Comparison of ENCODE assay signal across 1 cellular context in the genomic region with DNA sequence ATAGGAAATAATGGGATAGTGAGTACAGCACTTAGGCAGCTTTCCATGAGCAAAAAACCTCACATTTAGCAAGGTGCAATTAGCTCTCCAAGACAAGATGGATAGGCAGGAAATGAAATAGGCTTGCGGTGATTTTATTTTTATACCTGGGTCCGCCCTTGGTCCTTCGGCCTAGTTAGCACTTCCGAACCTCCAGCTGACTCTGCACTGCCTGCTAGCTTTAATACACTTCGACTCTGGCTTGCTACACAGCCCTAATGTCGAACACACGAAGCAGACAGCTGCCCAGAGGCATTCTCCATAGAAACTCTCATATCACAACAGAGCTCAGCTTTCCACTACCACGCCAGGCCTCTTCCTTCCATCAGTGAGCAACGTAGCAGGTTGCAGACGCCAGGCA.
TF ChIP-seq lines count a peak whose summit lies in the region.

No MANE protein-coding gene starts in this region.

TF ChIP-seq in GM12878, 131 proteins besides CTCF, POLR2A, EP300 and RAD21 (continued from another document):
- TF ChIP-seq, protein P1, sequence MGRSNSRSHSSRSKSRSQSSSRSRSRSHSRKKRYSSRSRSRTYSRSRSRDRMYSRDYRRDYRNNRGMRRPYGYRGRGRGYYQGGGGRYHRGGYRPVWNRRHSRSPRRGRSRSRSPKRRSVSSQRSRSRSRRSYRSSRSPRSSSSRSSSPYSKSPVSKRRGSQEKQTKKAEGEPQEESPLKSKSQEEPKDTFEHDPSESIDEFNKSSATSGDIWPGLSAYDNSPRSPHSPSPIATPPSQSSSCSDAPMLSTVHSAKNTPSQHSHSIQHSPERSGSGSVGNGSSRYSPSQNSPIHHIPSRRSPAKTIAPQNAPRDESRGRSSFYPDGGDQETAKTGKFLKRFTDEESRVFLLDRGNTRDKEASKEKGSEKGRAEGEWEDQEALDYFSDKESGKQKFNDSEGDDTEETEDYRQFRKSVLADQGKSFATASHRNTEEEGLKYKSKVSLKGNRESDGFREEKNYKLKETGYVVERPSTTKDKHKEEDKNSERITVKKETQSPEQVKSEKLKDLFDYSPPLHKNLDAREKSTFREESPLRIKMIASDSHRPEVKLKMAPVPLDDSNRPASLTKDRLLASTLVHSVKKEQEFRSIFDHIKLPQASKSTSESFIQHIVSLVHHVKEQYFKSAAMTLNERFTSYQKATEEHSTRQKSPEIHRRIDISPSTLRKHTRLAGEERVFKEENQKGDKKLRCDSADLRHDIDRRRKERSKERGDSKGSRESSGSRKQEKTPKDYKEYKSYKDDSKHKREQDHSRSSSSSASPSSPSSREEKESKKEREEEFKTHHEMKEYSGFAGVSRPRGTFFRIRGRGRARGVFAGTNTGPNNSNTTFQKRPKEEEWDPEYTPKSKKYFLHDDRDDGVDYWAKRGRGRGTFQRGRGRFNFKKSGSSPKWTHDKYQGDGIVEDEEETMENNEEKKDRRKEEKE (IDR thresholded peaks at IDR 0.05) = no peak
- TF ChIP-seq, protein P2, sequence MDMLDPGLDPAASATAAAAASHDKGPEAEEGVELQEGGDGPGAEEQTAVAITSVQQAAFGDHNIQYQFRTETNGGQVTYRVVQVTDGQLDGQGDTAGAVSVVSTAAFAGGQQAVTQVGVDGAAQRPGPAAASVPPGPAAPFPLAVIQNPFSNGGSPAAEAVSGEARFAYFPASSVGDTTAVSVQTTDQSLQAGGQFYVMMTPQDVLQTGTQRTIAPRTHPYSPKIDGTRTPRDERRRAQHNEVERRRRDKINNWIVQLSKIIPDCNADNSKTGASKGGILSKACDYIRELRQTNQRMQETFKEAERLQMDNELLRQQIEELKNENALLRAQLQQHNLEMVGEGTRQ (IDR thresholded peaks at IDR 0.05; ENCODE audit: borderline replicate concordance, low read depth, low read length) = no peak
- no peak for TF ChIP-seq ATF7 (IDR thresholded peaks at IDR 0.05; ENCODE audit: low read depth)
